ENCODE assay signal across 8 cellular contexts in genomic region chr1:156140879-156141707, GRCh38. TPM values are rescaled to one million over a fixed set of nuclear protein-coding genes. Genes with fewer than 3 reads are reported as not detected.
DNase-seq lines count a peak whose midpoint lies in the region; ATAC-seq and TF ChIP-seq lines count a peak whose summit lies in the region.

No MANE protein-coding gene starts in this region.

- no peaks in the 10 kb centered on the region for H3K27me3 Mint-ChIP-seq in brain

- H3K27ac Mint-ChIP-seq in brain: peak overlapping the region; percentile 25 to 87 (median 59)

- no peaks in the 10 kb centered on the region for H3K9me3 Mint-ChIP-seq in brain

- H3K27ac ChIP-seq in left lung (no peak overlapping the region), temporal lobe (ENCODE audit: low read depth, low read length) (peak overlapping the region; percentile 81)

- H3K4me3 Mint-ChIP-seq in brain: no peak overlapping the region

- H3K36me3 ChIP-seq in left lung: peaks cover 7 to 38% of the 10 kb centered on the region in 2 donors

- DNase-seq in EH (ENCODE audit: low read depth): peak; percentile 83
- peak; percentile 68 for DNase-seq in NCI-H1694 (lab: John Stamatoyannopoulos, UW)
- no peak for DNase-seq in left lung
- no peak for DNase-seq in central memory CD4-positive, alpha-beta T cell

- H3K4me3 ChIP-seq in left lung: no peak overlapping the region

- intact Hi-C loops in left lung (cut with DNase I): no loop called here

- H3K36me3 Mint-ChIP-seq in brain: peaks cover 19% of the 10 kb centered on the region

- no peaks in the 10 kb centered on the region for H3K9me3 ChIP-seq in left lung

- peaks cover under 1 to 3% of the 10 kb centered on the region in 2 donors for H3K4me1 ChIP-seq in left lung

- ATAC-seq in left lung: peak; percentile 32
- ATAC-seq in GM19324 (IDR thresholded peaks at IDR 0.05; ENCODE audit: low FRiP score, unreplicated experiment): no peak
- no peak for ATAC-seq in GM19023 (IDR thresholded peaks at IDR 0.05; ENCODE audit: unreplicated experiment)

- H3K27me3 ChIP-seq in left lung: no peaks in the 10 kb centered on the region

- TF ChIP-seq CTCF in brain (conservative IDR thresholded peaks at IDR 0.05) (peak; percentile 65 to 88), left lung (IDR thresholded peaks at IDR 0.05) (peak; percentile 45 to 48)

- H3K4me1 Mint-ChIP-seq in brain: peaks cover 29% of the 10 kb centered on the region

RNA-seq across cellular contexts. Expression of gene SEMA4A, which starts 12.3 kb away (rescaled TPM):
- polyA plus RNA-seq in brain (ENCODE audit: insufficient read depth, low read depth, low replicate concordance): 6.6 TPM
- total RNA-seq in left lung (10 to 100 TPM; 25.4 to 41.3 TPM), temporal lobe (24.8 TPM)

RNA-seq across cellular contexts. Expression of gene LMNA, which starts 26.6 kb away (rescaled TPM):
- 55.1 TPM for polyA plus RNA-seq in brain (ENCODE audit: insufficient read depth, low read depth, low replicate concordance)
- 100 to 1,000 TPM; 425 to 437 TPM for total RNA-seq in left lung
- 20.4 TPM for total RNA-seq in temporal lobe

RNA-seq across cellular contexts. Expression of gene SLC25A44, which starts 52.8 kb away (rescaled TPM):
- polyA plus RNA-seq in brain (ENCODE audit: insufficient read depth, low read depth, low replicate concordance): 30.4 TPM
- total RNA-seq in left lung (10 to 100 TPM; 19.2 to 29.1 TPM), temporal lobe (10.6 TPM)

RNA-seq across cellular contexts. Expression of gene MEX3A, which starts 58.8 kb away (rescaled TPM):
- 91.7 TPM for polyA plus RNA-seq in brain (ENCODE audit: insufficient read depth, low read depth, low replicate concordance)
- total RNA-seq in left lung (1 to 10 TPM in 1 of 2 donors, under 1 TPM in 1; 0.86 to 3.6 TPM), temporal lobe (44.0 TPM)

Comparison
In these comparisons a context has a peak if more than half of its experiments do, and no peak if none do; other contexts are left out.
1. DNase-seq: peak in EH (single experiment) and NCI-H1694 (single experiment); none in left lung (0 of 2) and central memory CD4-positive, alpha-beta T cell (single experiment).
2. RNA of gene LMNA, which starts 26.6 kb away (total RNA-seq): 425 to 437 TPM in left lung; 20.4 TPM in temporal lobe (single experiment); every median in the first group is over 10 times any median in the second.